In genomic region chr9:214488-215448, GRCh38 we compare ENCODE assay signal across 8 cellular contexts. TPM values are rescaled to one million over a fixed set of nuclear protein-coding genes. Genes with fewer than 3 reads are reported as not detected.
DNase-seq lines count a peak whose midpoint lies in the region; ATAC-seq and TF ChIP-seq lines count a peak whose summit lies in the region.

TSS of gene DOCK8 (plus strand) at chr9:214865. CDS start at chr9:214977, 112 bp downstream.

- in situ Hi-C loops in GM13977 (cut with MboI; ENCODE audit: low pct_unique_long_range_greater_than_20kb, low sequenced_read_pairs, unreplicated experiment): loop anchor here (10.0 kb wide), 1 partner anchor 60 kb away; no protein-coding TSS in a partner anchor

- no peak within 1 kb of the TSS for H3K27ac ChIP-seq in naive thymus-derived CD4-positive, alpha-beta T cell (ENCODE audit: low read depth, low read length)

- ATAC-seq in HG02610 (IDR thresholded peaks at IDR 0.05; ENCODE audit: unreplicated experiment): peak; percentile 85
- ATAC-seq in naive thymus-derived CD4-positive, alpha-beta T cell: peak; percentile 85

- POLR2A ChIA-PET in naive thymus-derived CD4-positive, alpha-beta T cell (lab: Charles Lee): interaction anchor here (1.2 to 3.2 kb wide), 2 partner anchors 58 to 65 kb away, joined by 3 to 12 read pairs; no protein-coding TSS in a partner anchor

- TF ChIP-seq CTCF in GM13977 (IDR thresholded peaks at IDR 0.05; ENCODE audit: extremely low read depth, insufficient read depth, missing control alignments) (peak; percentile 80), epithelial cell of esophagus (IDR thresholded peaks at IDR 0.05; ENCODE audit: insufficient read depth, low read depth, low read length, missing control alignments) (peak; percentile 13)

- peaks cover 9 to 18% (median 12%) of the 10 kb centered on the region in 5 donors for H3K27me3 Mint-ChIP-seq in naive thymus-derived CD4-positive, alpha-beta T cell
- H3K27me3 Mint-ChIP-seq in stimulated activated naive CD8-positive, alpha-beta T cell treated with anti-CD3 and anti-CD28 coated beads, Interleukin-15, Interleukin-2, amounts not matched to agents 100 ng/mL and 50 ng/mL, for 24 hours: peaks cover 4% of the 10 kb centered on the region

- DNase-seq in GM13977 (ENCODE audit: low spot score) (peak; percentile 86), NCI-H1930 (lab: John Stamatoyannopoulos, UW) (peak; percentile 58 to 82), epithelial cell of esophagus (ENCODE audit: low read depth) (peak; percentile 73), DMS79 treated with DMSO at 0.1 percent for 48 hours (lab: John Stamatoyannopoulos, UW) (no peak)
- peak; percentile 8 to 28 for DNase-seq in activated CD8-positive, alpha-beta memory T cell treated with anti-CD3 and anti-CD28 coated beads for 1 hour (ENCODE audit: extremely low read depth in 1 of 2, low read depth in 1 of 2)
- peak; percentile 27 to 77 (median 37) for DNase-seq in naive thymus-derived CD4-positive, alpha-beta T cell

- no peaks in the 10 kb centered on the region for H3K9me3 ChIP-seq in naive thymus-derived CD4-positive, alpha-beta T cell (ENCODE audit: control insufficient read depth in 2 of 3, low read length in 3 of 3)

- peak within 1 kb of the TSS; percentile 53 for H3K4me3 ChIP-seq in epithelial cell of esophagus (ENCODE audit: low read length)
- peak within 1 kb of the TSS; percentile 56 for H3K4me3 ChIP-seq in naive thymus-derived CD4-positive, alpha-beta T cell (ENCODE audit: low read length)

- H3K9me3 Mint-ChIP-seq in naive thymus-derived CD4-positive, alpha-beta T cell: no peaks in the 10 kb centered on the region
- H3K9me3 Mint-ChIP-seq in stimulated activated naive CD8-positive, alpha-beta T cell treated with anti-CD3 and anti-CD28 coated beads, Interleukin-15, Interleukin-2, amounts not matched to agents 100 ng/mL and 50 ng/mL, for 24 hours: no peaks in the 10 kb centered on the region

- no peaks in the 10 kb centered on the region for H3K36me3 ChIP-seq in naive thymus-derived CD4-positive, alpha-beta T cell (ENCODE audit: control insufficient read depth in 2 of 3, insufficient read depth in 3 of 3, low read length in 3 of 3)

- H3K4me1 ChIP-seq in naive thymus-derived CD4-positive, alpha-beta T cell (ENCODE audit: control insufficient read depth in 2 of 2, insufficient read depth in 2 of 2, low read length in 2 of 2): peaks cover 0 to 6% of the 10 kb centered on the region in 2 donors

- H3K4me3 Mint-ChIP-seq in naive thymus-derived CD4-positive, alpha-beta T cell: peak within 1 kb of the TSS; percentile 81 to 92 (median 86)
- peak within 1 kb of the TSS; percentile 76 for H3K4me3 Mint-ChIP-seq in stimulated activated naive CD8-positive, alpha-beta T cell treated with anti-CD3 and anti-CD28 coated beads, Interleukin-15, Interleukin-2, amounts not matched to agents 100 ng/mL and 50 ng/mL, for 24 hours

- peaks cover 0 to 18% (median 0%) of the 10 kb centered on the region in 5 donors for H3K36me3 Mint-ChIP-seq in naive thymus-derived CD4-positive, alpha-beta T cell
- H3K36me3 Mint-ChIP-seq in stimulated activated naive CD8-positive, alpha-beta T cell treated with anti-CD3 and anti-CD28 coated beads, Interleukin-15, Interleukin-2, amounts not matched to agents 100 ng/mL and 50 ng/mL, for 24 hours (ENCODE audit: low read depth): no peaks in the 10 kb centered on the region

- H3K27me3 ChIP-seq in naive thymus-derived CD4-positive, alpha-beta T cell (ENCODE audit: control insufficient read depth in 2 of 2, insufficient read depth in 2 of 2, low read length in 2 of 2): no peaks in the 10 kb centered on the region

- peak within 1 kb of the TSS in 5 of 9 donors; percentile 11 to 85 (median 74) for H3K27ac Mint-ChIP-seq in naive thymus-derived CD4-positive, alpha-beta T cell
- H3K27ac Mint-ChIP-seq in stimulated activated naive CD8-positive, alpha-beta T cell treated with anti-CD3 and anti-CD28 coated beads, Interleukin-15, Interleukin-2, amounts not matched to agents 100 ng/mL and 50 ng/mL, for 24 hours: no peak within 1 kb of the TSS

- CTCF ChIA-PET in naive thymus-derived CD4-positive, alpha-beta T cell (lab: Charles Lee): interaction anchor here (0.6 to 0.7 kb wide), 3 partner anchors 58 to 93 kb away, joined by 3 read pairs; no protein-coding TSS in a partner anchor

- H3K4me1 Mint-ChIP-seq in naive thymus-derived CD4-positive, alpha-beta T cell: peaks cover 0 to 23% (median 7%) of the 10 kb centered on the region in 7 donors
- H3K4me1 Mint-ChIP-seq in stimulated activated naive CD8-positive, alpha-beta T cell treated with anti-CD3 and anti-CD28 coated beads, Interleukin-15, Interleukin-2, amounts not matched to agents 100 ng/mL and 50 ng/mL, for 24 hours (ENCODE audit: low read depth): peaks cover 17% of the 10 kb centered on the region

- intact Hi-C loops in naive thymus-derived CD4-positive, alpha-beta T cell (cut with micrococcal nuclease): loop anchor here (1.0 kb wide), 3 partner anchors 9 to 93 kb away; no protein-coding TSS in a partner anchor

RNA-seq across cellular contexts. Expression of gene DOCK8, which starts in this region (rescaled TPM):
- 100 to 1,000 TPM; 162 to 294 (median 280) TPM for total RNA-seq in naive thymus-derived CD4-positive, alpha-beta T cell
- 10 to 100 TPM; 47.7 to 84.6 TPM for polyA plus RNA-seq in naive thymus-derived CD4-positive, alpha-beta T cell
